8 cellular contexts compared by ENCODE assay signal in genomic region chr1:95043141-95043980, GRCh38. TPM values are rescaled to one million over a fixed set of nuclear protein-coding genes. Genes with fewer than 3 reads are reported as not detected.
A peak's percentile ranks its signal among the peaks of the same experiment; 100 is the strongest.
DNase-seq lines count a peak whose midpoint lies in the region; ATAC-seq and TF ChIP-seq lines count a peak whose summit lies in the region.

No MANE protein-coding gene starts in this region.

- H3K27me3 ChIP-seq in SK-N-SH (ENCODE audit: insufficient read depth): no peaks in the 10 kb centered on the region
- no peaks in the 10 kb centered on the region for H3K27me3 ChIP-seq in upper lobe of left lung

- no peak overlapping the region; a peak in 1 of 4 replicates for H3K27ac ChIP-seq in SK-N-SH (ENCODE audit: low read depth in 2 of 2, low read length in 1 of 2)
- peak overlapping the region in 2 of 4 donors; percentile 61 to 70 for H3K27ac ChIP-seq in upper lobe of left lung

- H3K4me1 ChIP-seq in SK-N-SH (ENCODE audit: control insufficient read depth in 1 of 2, insufficient read depth in 2 of 2, low read depth in 1 of 2, low read length in 1 of 2): peaks cover 8 to 9% of the 10 kb centered on the region in 2 experiments; a peak in 3 of 4 replicates
- H3K4me1 ChIP-seq in upper lobe of left lung: peaks cover 5 to 15% (median 14%) of the 10 kb centered on the region in 4 donors

- WGBS in SK-N-SH (ENCODE audit: low lambda C conversion rate): 38% methylated on average over 11 of the region's 11 CpGs
- 30 to 32% methylated on average over 11 of the region's 11 CpGs for WGBS in upper lobe of left lung, 2 donors

- H3K9me3 ChIP-seq in SK-N-SH (no peaks in the 10 kb centered on the region), upper lobe of left lung (no peaks in the 10 kb centered on the region)

- no peak overlapping the region for H3K27ac Mint-ChIP-seq in activated naive CD4-positive, alpha-beta T cell treated with anti-CD3 and anti-CD28 coated beads, Interleukin-2, amount 50 U/mL, for 72 hours

- no peak for TF ChIP-seq EP300 in SK-N-SH (IDR thresholded peaks at IDR 0.05; ENCODE audit: borderline replicate concordance in 1 of 2, low read depth in 1 of 2, low read length in 1 of 2)
- no peak for TF ChIP-seq EP300 in upper lobe of left lung (IDR thresholded peaks at IDR 0.05)

- H3K79me2 ChIP-seq in SK-N-SH (ENCODE audit: insufficient read depth): no peaks in the 10 kb centered on the region

- H3K9me2 ChIP-seq in SK-N-SH: no peaks in the 10 kb centered on the region

- no peak for TF ChIP-seq POLR2A in upper lobe of left lung (IDR thresholded peaks at IDR 0.05)

- CTCF ChIA-PET in SK-N-SH (lab: Yijun Ruan, JAX): interaction anchor here (0.6 to 2.9 kb wide), 87 partner anchors 10 to 706 kb away, joined by 3 to 186 read pairs (median 5); partner anchors contain the start of genes ALG14, RWDD3, SLC44A3 and TLCD4

- peak; percentile 95 for ATAC-seq in HG02623 (IDR thresholded peaks at IDR 0.05; ENCODE audit: unreplicated experiment)
- ATAC-seq in activated naive CD4-positive, alpha-beta T cell treated with anti-CD3 and anti-CD28 coated beads, Interleukin-2, amount 50 U/mL, for 72 hours: peak; percentile 88 to 92
- ATAC-seq in Right ventricle myocardium superior (ENCODE audit: poor library complexity): peak; percentile 90
- peak; percentile 93 to 95 for ATAC-seq in upper lobe of left lung (ENCODE audit: low FRiP score in 2 of 2)

- H3F3A ChIP-seq in SK-N-SH (replicated peaks; ENCODE audit: insufficient read depth): no peaks in the 10 kb centered on the region

- intact Hi-C loops in Right ventricle myocardium superior (cut with DNase I) (loop anchor here (2.0 kb wide), 1 partner anchor 117 kb away; the partner anchor contains the start of gene CNN3), posterior cingulate gyrus (cut with DNase I) (loop anchor here (1.0 to 5.0 kb wide), 3 partner anchors 116 to 236 kb away; partner anchors contain the start of gene CNN3)

- no peaks in the 10 kb centered on the region for H3K9me3 Mint-ChIP-seq in activated naive CD4-positive, alpha-beta T cell treated with anti-CD3 and anti-CD28 coated beads, Interleukin-2, amount 50 U/mL, for 72 hours

- peaks cover 0 to 5% of the 10 kb centered on the region in 2 donors for H3K36me3 Mint-ChIP-seq in activated naive CD4-positive, alpha-beta T cell treated with anti-CD3 and anti-CD28 coated beads, Interleukin-2, amount 50 U/mL, for 72 hours

- TF ChIP-seq RAD21 in SK-N-SH (IDR thresholded peaks at IDR 0.05; ENCODE audit: low read length): peak; percentile 98

- H4K20me1 ChIP-seq in SK-N-SH (ENCODE audit: insufficient read depth): no peaks in the 10 kb centered on the region

- peak overlapping the region; percentile 62; the same call in 1 of the 2 replicates for H2AFZ ChIP-seq in SK-N-SH (ENCODE audit: low read depth)

- POLR2A ChIA-PET in SK-N-SH (lab: Yijun Ruan, JAX): interaction anchor here (1.0 kb wide), 1 partner anchor 225 kb away, joined by 3 read pairs; no protein-coding TSS in a partner anchor

- H3K9ac ChIP-seq in SK-N-SH: no peak overlapping the region

- peak; percentile 93 for TF ChIP-seq CTCF in GM12865 (IDR thresholded peaks at IDR 0.05; ENCODE audit: insufficient read depth, low read depth, low read length, missing control alignments)
- TF ChIP-seq CTCF in SK-N-SH (IDR thresholded peaks at IDR 0.05): peak; percentile 99
- peak; percentile 90 to 98 (median 96) for TF ChIP-seq CTCF in upper lobe of left lung (IDR thresholded peaks at IDR 0.05)

- DNase-seq in GM12865 (ENCODE audit: low read depth): peak; percentile 87
- peak; percentile 75 for DNase-seq in NCI-H1092 (lab: John Stamatoyannopoulos, UW)
- peak; percentile 70 for DNase-seq in SK-N-SH
- peak; percentile 66 to 68 for DNase-seq in activated naive CD4-positive, alpha-beta T cell treated with anti-CD3 and anti-CD28 coated beads, Interleukin-2, amount 50 U/mL, for 72 hours (ENCODE audit: low spot score in 2 of 2)
- peak; percentile 88 for DNase-seq in Right ventricle myocardium superior
- peak; percentile 66 to 97 (median 83) for DNase-seq in posterior cingulate gyrus
- peak in 1 of 2 donors; percentile 87 for DNase-seq in upper lobe of left lung

- H3K4me2 ChIP-seq in SK-N-SH: peak overlapping the region; percentile 12; the same call in 1 of the 2 replicates

- H3K36me3 ChIP-seq in SK-N-SH (replicated peaks in 1 of 2; ENCODE audit: control insufficient read depth in 1 of 2, insufficient read depth in 2 of 2, low read length in 1 of 2) (no peaks in the 10 kb centered on the region), upper lobe of left lung (no peaks in the 10 kb centered on the region)

- H3K4me3 ChIP-seq in GM12865 (ENCODE audit: low read depth, low read length) (no peak overlapping the region), SK-N-SH (ENCODE audit: low read depth in 2 of 2, low read length in 1 of 2) (peak overlapping the region in 1 of 2 experiments; percentile 20; a peak in 1 of 4 replicates), upper lobe of left lung (no peak overlapping the region)

TF ChIP-seq in SK-N-SH, 30 proteins besides CTCF, POLR2A, EP300 and RAD21:
- TF ChIP-seq SMC3 (IDR thresholded peaks at IDR 0.05; ENCODE audit: low read depth, low read length): peak; percentile 97
- TF ChIP-seq IRF3 (IDR thresholded peaks at IDR 0.05; ENCODE audit: low read depth, low read length): no peak
- peak; percentile 75 for TF ChIP-seq RCOR1 (IDR thresholded peaks at IDR 0.05; ENCODE audit: low read length)
- no peak for TF ChIP-seq TCF12 (IDR thresholded peaks at IDR 0.05)
- 0 out of 2 replicates have a peak, but pooled peaks have one; percentile 24 for TF ChIP-seq SIN3A (IDR thresholded peaks at IDR 0.05; ENCODE audit: borderline replicate concordance, low read depth, low read length)

RNA-seq across cellular contexts. Expression of gene ALG14, which starts 29.4 kb away (rescaled TPM):
- 2.5 and 2.6 TPM in 2 replicates for polyA plus RNA-seq in SK-N-SH (2012; rRNA removed)
- polyA plus RNA-seq in SK-N-SH (2012; cell fraction: cytosol; rRNA removed): 2.4 and 3.1 TPM in 2 replicates
- 1.4 and 1.7 TPM in 2 replicates for polyA plus RNA-seq in SK-N-SH (2012; cell fraction: nucleus; rRNA removed)
- 1 to 10 TPM; 3.7 to 9.1 TPM for total RNA-seq in activated naive CD4-positive, alpha-beta T cell treated with anti-CD3 and anti-CD28 coated beads, Interleukin-2, amount 50 U/mL, for 72 hours
- 2.9 TPM for total RNA-seq in Right ventricle myocardium superior
- 1 to 10 TPM in 3 of 6 donors, under 1 TPM in 3; 0.55 to 6.2 (median 0.98) TPM for total RNA-seq in upper lobe of left lung
